In the genomic region with DNA sequence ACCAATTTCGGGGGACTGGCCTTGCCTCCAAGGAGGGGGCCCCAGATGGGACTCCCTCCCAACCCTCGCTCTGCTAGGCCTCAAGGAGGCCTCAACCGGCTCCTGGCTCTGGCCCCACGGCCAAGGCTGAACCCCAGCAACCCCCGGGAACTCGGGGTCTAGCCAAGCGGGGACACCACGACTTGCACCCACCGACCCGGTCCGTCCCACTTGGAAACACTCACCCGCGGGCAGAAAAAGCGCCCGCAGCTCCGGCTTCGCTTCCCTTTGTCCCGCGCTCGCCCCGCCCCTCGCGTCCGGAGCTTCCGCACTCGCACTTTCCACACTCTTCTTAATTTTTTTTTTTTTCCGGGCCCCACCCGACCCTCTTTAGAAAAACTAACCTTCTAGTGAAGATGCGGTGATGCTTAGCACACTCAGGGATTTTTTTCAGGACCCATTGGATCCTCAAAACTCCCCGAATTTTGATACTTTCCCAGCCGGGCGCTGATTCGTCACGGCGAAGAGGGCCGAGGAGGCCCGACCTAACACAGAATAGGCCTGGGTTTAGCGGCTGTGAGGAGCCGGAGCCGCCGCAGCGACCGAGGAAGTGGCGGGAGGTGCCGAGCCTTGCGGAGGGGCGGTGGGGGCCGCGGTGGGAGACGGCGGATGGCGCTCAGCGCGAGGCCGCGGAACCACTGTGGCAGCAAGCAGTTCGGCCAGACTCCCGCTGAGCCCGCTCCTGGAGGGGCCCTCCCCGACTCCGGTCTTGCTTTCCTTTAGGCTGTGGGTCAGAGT, we compare ENCODE assay signal across 8 cellular contexts. TPM values are rescaled to one million over a fixed set of nuclear protein-coding genes. Genes with fewer than 3 reads are reported as not detected.
A peak's percentile ranks its signal among the peaks of the same experiment; 100 is the strongest.
DNase-seq lines count a peak whose midpoint lies in the region; ATAC-seq and TF ChIP-seq lines count a peak whose summit lies in the region.

A gene (minus strand): TSS at position 270 of the 777 bp plus-strand sequence. CDS start 2,016 bp downstream, outside the sequence.

- H3K27me3 ChIP-seq in PC-9 (ENCODE audit: insufficient read depth, low read depth) (no peaks in the 10 kb centered on the region), esophagus (ENCODE audit: control insufficient read depth in 1 of 2, insufficient read depth in 2 of 2, low read length in 2 of 2) (no peaks in the 10 kb centered on the region), mucosa of stomach (ENCODE audit: control insufficient read depth, insufficient read depth, low read length) (no peaks in the 10 kb centered on the region)

- peaks cover 16 to 28% of the 10 kb centered on the region in 2 donors for H3K36me3 Mint-ChIP-seq in CD14-positive monocyte
- H3K36me3 Mint-ChIP-seq in activated T-cell treated with anti-CD3 and anti-CD28 coated beads, Interleukin-2, amount 50 U/mL, for 24 hours (ENCODE audit: low read depth), result peaks cover 54% of the 10 kb centered on the region

- peak within 1 kb of the TSS; percentile 98 to 99 (median 99) for H3K27ac Mint-ChIP-seq in CD14-positive monocyte
- H3K27ac Mint-ChIP-seq in activated T-cell treated with anti-CD3 and anti-CD28 coated beads, Interleukin-2, amount 50 U/mL, for 24 hours, result peak within 1 kb of the TSS; percentile 99

- H3K9me2 ChIP-seq in PC-9 (ENCODE audit: insufficient read depth), result no peaks in the 10 kb centered on the region

- 0% methylated on average over 61 of the region's 61 CpGs for WGBS in esophagus, 2 donors

- peak within 1 kb of the TSS; percentile 89 for H3K4me3 ChIP-seq in PC-9
- H3K4me3 ChIP-seq in esophagus (ENCODE audit: low read depth in 1 of 2, low read length in 2 of 2), result peak within 1 kb of the TSS; percentile 84 to 87
- peak within 1 kb of the TSS; percentile 95 for H3K4me3 ChIP-seq in mucosa of stomach (ENCODE audit: low read length)

- CTCF ChIA-PET in PC-9 (lab: Charles Lee), result no interaction called here

- H3K36me3 ChIP-seq in PC-9 (ENCODE audit: low read depth) (peaks cover 34% of the 10 kb centered on the region), esophagus (ENCODE audit: control insufficient read depth in 2 of 2, insufficient read depth in 2 of 2, low read length in 1 of 2) (no peaks in the 10 kb centered on the region), mucosa of stomach (ENCODE audit: control insufficient read depth, insufficient read depth, low read length) (peaks cover 3% of the 10 kb centered on the region)

- DNase-seq in CD14-positive monocyte (ENCODE audit: low spot score), result peak; percentile 66
- DNase-seq in HUDEP-2 (lab: John Stamatoyannopoulos, UW; ENCODE audit: unreplicated experiment in 76 of 76), result peak in 66 of 76 experiments; percentile 18 to 94 (median 60)
- DNase-seq in PC-9, result peak; percentile 52 to 60
- peak; percentile 85 for DNase-seq in activated T-cell treated with anti-CD3 and anti-CD28 coated beads, Interleukin-2, amount 50 U/mL, for 24 hours
- DNase-seq in stimulated activated CD8-positive, alpha-beta memory T cell treated with anti-CD3 and anti-CD28 coated beads, Interleukin-4, amount 100 ng/mL, for 4 hours (ENCODE audit: low read depth in 2 of 2, low spot score in 1 of 2), result peak; percentile 37 to 49

- no TSS peak for BruUV-seq in PC-9 (replicated peaks; lab: Mats Ljungman, UMichigan)

- TF ChIP-seq CTCF in CD14-positive monocyte (IDR thresholded peaks at IDR 0.05), result no peak
- no peak for TF ChIP-seq CTCF in PC-9 (conservative IDR thresholded peaks at IDR 0.05)

- H3K4me1 ChIP-seq in PC-9 (replicated peaks; ENCODE audit: insufficient read depth) (peaks cover 21% of the 10 kb centered on the region), esophagus (ENCODE audit: control insufficient read depth in 2 of 2, insufficient read depth in 2 of 2, low read length in 1 of 2) (peaks cover 0 to 4% of the 10 kb centered on the region in 2 donors), mucosa of stomach (ENCODE audit: control insufficient read depth, insufficient read depth, low read length) (peaks cover 6% of the 10 kb centered on the region)

- no peaks in the 10 kb centered on the region for H3K9me3 ChIP-seq in PC-9 (ENCODE audit: insufficient read depth, low read depth)
- H3K9me3 ChIP-seq in esophagus (ENCODE audit: control insufficient read depth in 2 of 2, insufficient read depth in 1 of 2, low read depth in 1 of 2, low read length in 1 of 2), result no peaks in the 10 kb centered on the region
- no peaks in the 10 kb centered on the region for H3K9me3 ChIP-seq in mucosa of stomach (ENCODE audit: control insufficient read depth, low read length)

- peak; percentile 49 for ATAC-seq in GM19463 (IDR thresholded peaks at IDR 0.05; ENCODE audit: unreplicated experiment)

- H3K79me2 ChIP-seq in PC-9 (ENCODE audit: low read depth), result peaks cover 50% of the 10 kb centered on the region

- H3K4me3 Mint-ChIP-seq in CD14-positive monocyte, result peak within 1 kb of the TSS; percentile 98
- peak within 1 kb of the TSS; percentile 98 for H3K4me3 Mint-ChIP-seq in activated T-cell treated with anti-CD3 and anti-CD28 coated beads, Interleukin-2, amount 50 U/mL, for 24 hours

- peak within 1 kb of the TSS; percentile 89 for H3K27ac ChIP-seq in PC-9
- H3K27ac ChIP-seq in esophagus (ENCODE audit: low read depth in 2 of 2, low read length in 1 of 2), result peak within 1 kb of the TSS; percentile 91 to 92

- H3K27me3 Mint-ChIP-seq in CD14-positive monocyte (ENCODE audit: low read depth in 3 of 3), result peaks cover 0 to 4% (median 1%) of the 10 kb centered on the region in 3 donors
- H3K27me3 Mint-ChIP-seq in activated T-cell treated with anti-CD3 and anti-CD28 coated beads, Interleukin-2, amount 50 U/mL, for 24 hours, result no peaks in the 10 kb centered on the region

- peak within 1 kb of the TSS; percentile 87 for H3K4me2 ChIP-seq in PC-9

- peaks cover 4% of the 10 kb centered on the region; the same call in 1 of the 2 replicates for H4K20me1 ChIP-seq in PC-9 (ENCODE audit: insufficient read depth)

- no peaks in the 10 kb centered on the region; the same call in 1 of the 2 replicates for H3F3A ChIP-seq in PC-9 (ENCODE audit: insufficient read depth, low read depth)

- H3K9ac ChIP-seq in mucosa of stomach (ENCODE audit: low read length), result peak within 1 kb of the TSS; percentile 99

- no peaks in the 10 kb centered on the region for H3K9me3 Mint-ChIP-seq in CD14-positive monocyte
- H3K9me3 Mint-ChIP-seq in activated T-cell treated with anti-CD3 and anti-CD28 coated beads, Interleukin-2, amount 50 U/mL, for 24 hours, result no peaks in the 10 kb centered on the region

- peaks cover 27% of the 10 kb centered on the region for H3K4me1 Mint-ChIP-seq in CD14-positive monocyte
- peaks cover 49% of the 10 kb centered on the region for H3K4me1 Mint-ChIP-seq in activated T-cell treated with anti-CD3 and anti-CD28 coated beads, Interleukin-2, amount 50 U/mL, for 24 hours (ENCODE audit: low read depth)

- peak within 1 kb of the TSS; percentile 96 for H2AFZ ChIP-seq in PC-9

- intact Hi-C loops in CD14-positive monocyte (cut with micrococcal nuclease) (no loop called here), PC-9 (cut with micrococcal nuclease; ENCODE audit: unreplicated experiment) (loop anchor here (5.0 kb wide), 2 partner anchors 45 to 60 kb away; no protein-coding TSS in a partner anchor)

- POLR2A ChIA-PET in PC-9 (lab: Charles Lee; ENCODE audit: unreplicated experiment), result interaction anchor here (0.6 to 1.1 kb wide), 5 partner anchors 21 to 900 kb away, joined by 3 to 9 read pairs (median 5); a partner anchor contains a TSS

RNA-seq across cellular contexts. Expression of the gene that starts here (rescaled TPM):
- polyA plus RNA-seq in CD14-positive monocyte (100 to 1,000 TPM; 119 to 127 TPM), esophagus (10 to 100 TPM; 57.2 to 57.8 TPM)
- total RNA-seq in PC-9 (2021), result 75.0 and 90.8 TPM in 2 replicates

Comparison
In these comparisons a context has a peak if more than half of its experiments do, and no peak if none do; other contexts are left out.
1. Peak in every context shown above with its lines: DNase-seq, ATAC-seq, H3K4me3 ChIP-seq and H3K27ac ChIP-seq.